In the genomic region with DNA sequence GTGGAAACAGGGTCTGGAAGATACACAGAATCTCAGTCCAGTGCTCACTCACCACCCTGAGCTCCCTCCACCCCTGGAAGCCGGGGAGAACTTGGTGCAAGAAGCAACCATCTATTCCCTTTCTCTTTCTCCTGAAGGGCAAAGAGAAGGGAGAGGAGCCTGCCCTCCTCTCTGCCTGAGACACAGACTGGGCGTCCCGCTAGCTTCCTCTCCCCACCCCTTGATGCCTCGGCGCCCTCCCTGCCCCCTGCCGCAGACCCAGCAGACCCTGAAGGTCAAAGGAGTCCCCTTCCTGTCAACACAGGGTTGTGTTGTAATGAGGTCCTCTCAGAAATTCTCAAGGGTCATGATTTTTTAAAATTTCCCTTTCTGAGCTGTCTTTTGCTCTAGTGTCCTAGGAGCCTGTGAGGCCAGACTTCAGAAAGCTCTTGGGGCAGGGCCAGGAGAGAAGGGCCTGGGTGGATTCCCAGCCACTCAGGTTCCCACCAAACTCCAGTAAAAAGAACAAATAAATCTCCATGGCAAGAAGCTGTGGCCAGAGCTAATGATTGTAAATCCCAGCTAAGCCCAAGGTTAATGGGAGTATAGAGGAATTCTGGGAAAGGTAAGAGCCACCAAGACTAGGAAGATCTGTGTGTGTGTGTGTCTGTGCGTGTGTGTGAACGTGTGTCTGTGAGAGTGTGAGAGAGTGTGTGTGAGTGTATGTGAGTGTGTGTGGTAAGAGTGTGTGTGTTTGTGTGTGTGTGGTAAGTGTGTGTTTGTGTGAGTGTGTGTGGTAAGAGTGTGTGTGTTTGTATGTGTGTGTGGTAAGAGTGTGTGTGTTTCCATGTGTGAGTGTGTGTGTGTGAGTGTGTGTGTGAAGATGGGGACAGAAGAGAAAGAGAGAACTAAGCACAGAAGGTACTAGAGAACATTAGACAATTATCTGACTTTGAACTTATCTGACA, we compare ENCODE assay signal across 10 cellular contexts. TPM values are rescaled to one million over a fixed set of nuclear protein-coding genes. Genes with fewer than 3 reads are reported as not detected.
DNase-seq lines count a peak whose midpoint lies in the region; FAIRE-seq and TF ChIP-seq lines count a peak whose summit lies in the region.
"Had no signal": no experiment of that assay in that cellular context is flagged by ENCODE, and none has a peak within 500 bp of the region (broad histone marks: within the 10 kb centered on the region; RNA-seq: fewer than 3 reads in every experiment).

No MANE protein-coding gene starts in this region.

- H3K27me3 Mint-ChIP-seq in neural progenitor cell (ENCODE audit: insufficient read depth, low read depth) (peaks cover 3% of the 10 kb centered on the region), immature natural killer cell (ENCODE audit: low read depth in 3 of 3) (peaks cover 15 to 26% (median 17%) of the 10 kb centered on the region in 3 donors)

- H4K20me1 ChIP-seq in BLaER1 treated with 17β-estradiol and CSF1 and Interleukin-3, amounts not matched to agents 10 nM and 100 nM = peaks cover 0 to 8% (median 0%) of the 10 kb centered on the region in 11 experiments; a peak in 2 of 22 replicates
- H4K20me1 ChIP-seq in PC-9 (ENCODE audit: insufficient read depth) = no peaks in the 10 kb centered on the region
- H4K20me1 ChIP-seq in fibroblast of lung (ENCODE audit: control insufficient read depth, extremely low read depth, insufficient read depth, low read length) = no peaks in the 10 kb centered on the region
- H4K20me1 ChIP-seq in neural progenitor cell (ENCODE audit: low read depth) = no peaks in the 10 kb centered on the region

- CTCF ChIA-PET in PC-9 (lab: Charles Lee) = interaction anchor here (0.6 to 4.8 kb wide), 6 partner anchors 11 to 438 kb away, joined by 3 to 61 read pairs (median 4); no protein-coding TSS in a partner anchor

- H3K9ac ChIP-seq in BLaER1 treated with 17β-estradiol and CSF1 and Interleukin-3, amounts not matched to agents 10 nM and 100 nM = peak overlapping the region in 10 of 11 experiments; percentile 75 to 92 (median 86); a peak in 21 of 22 replicates
- H3K9ac ChIP-seq in fibroblast of lung (ENCODE audit: insufficient read depth, low read length) (peak overlapping the region; percentile 37), neural progenitor cell (no peak overlapping the region)

- H3K4me1 ChIP-seq in BLaER1 treated with 17β-estradiol and CSF1 and Interleukin-3, amounts not matched to agents 10 nM and 100 nM = peaks cover 32 to 75% (median 54%) of the 10 kb centered on the region in 10 experiments
- H3K4me1 ChIP-seq in PC-9 (replicated peaks; ENCODE audit: insufficient read depth) = peaks cover 61% of the 10 kb centered on the region
- H3K4me1 ChIP-seq in fibroblast of lung (ENCODE audit: control insufficient read depth, extremely low read depth, insufficient read depth, low read length) = peaks cover 14% of the 10 kb centered on the region
- no peaks in the 10 kb centered on the region for H3K4me1 ChIP-seq in neural progenitor cell

- no peaks in the 10 kb centered on the region for H3K27me3 ChIP-seq in BLaER1 treated with 17β-estradiol and CSF1 and Interleukin-3, amounts not matched to agents 10 nM and 100 nM
- H3K27me3 ChIP-seq in PC-9 (ENCODE audit: insufficient read depth, low read depth) (no peaks in the 10 kb centered on the region), fibroblast of lung (ENCODE audit: control insufficient read depth, insufficient read depth, low read length) (no peaks in the 10 kb centered on the region), neural progenitor cell (peaks cover 25% of the 10 kb centered on the region)

- BruUV-seq in PC-9 (replicated peaks; lab: Mats Ljungman, UMichigan) = TSS peak; percentile 81

- no peaks in the 10 kb centered on the region for H3K36me3 Mint-ChIP-seq in neural progenitor cell
- peaks cover 0 to 4% (median 0%) of the 10 kb centered on the region in 3 donors for H3K36me3 Mint-ChIP-seq in immature natural killer cell

- H2AFZ ChIP-seq in PC-9 (no peak overlapping the region), fibroblast of lung (ENCODE audit: low read length) (peak overlapping the region; percentile 40), neural progenitor cell (replicated peaks) (peak overlapping the region; percentile 83)

- peak overlapping the region in 9 of 11 experiments; percentile 60 to 94 (median 91); a peak in 18 of 22 replicates for H3K27ac ChIP-seq in BLaER1 treated with 17β-estradiol and CSF1 and Interleukin-3, amounts not matched to agents 10 nM and 100 nM
- H3K27ac ChIP-seq in PC-9 (peak overlapping the region; percentile 91), fibroblast of lung (ENCODE audit: insufficient read depth, low read length) (peak overlapping the region; percentile 52), neural progenitor cell (no peak overlapping the region)

- no peak overlapping the region for H3K27ac Mint-ChIP-seq in neural progenitor cell
- H3K27ac Mint-ChIP-seq in immature natural killer cell = no peak overlapping the region

- peak overlapping the region; percentile 90 to 100 (median 97) for H3K4me2 ChIP-seq in BLaER1 treated with 17β-estradiol and CSF1 and Interleukin-3, amounts not matched to agents 10 nM and 100 nM
- H3K4me2 ChIP-seq in PC-9 (peak overlapping the region; percentile 93), fibroblast of lung (ENCODE audit: extremely low read depth, insufficient read depth, low read length) (peak overlapping the region; percentile 91), neural progenitor cell (peak overlapping the region; percentile 88)

- no peaks in the 10 kb centered on the region for H3K9me2 ChIP-seq in PC-9 (ENCODE audit: insufficient read depth)

- H3K79me2 ChIP-seq in PC-9 (ENCODE audit: low read depth) = peaks cover 38% of the 10 kb centered on the region
- no peaks in the 10 kb centered on the region for H3K79me2 ChIP-seq in fibroblast of lung (ENCODE audit: control insufficient read depth, insufficient read depth, low read length)
- no peaks in the 10 kb centered on the region for H3K79me2 ChIP-seq in neural progenitor cell (ENCODE audit: low read depth)

- peaks cover 47% of the 10 kb centered on the region for H3F3A ChIP-seq in PC-9 (ENCODE audit: insufficient read depth, low read depth)
- H3F3A ChIP-seq in neural progenitor cell (ENCODE audit: low read depth) = peaks cover 4% of the 10 kb centered on the region

- peaks cover 20% of the 10 kb centered on the region for H3K4me1 Mint-ChIP-seq in neural progenitor cell
- peaks cover 0 to 4% of the 10 kb centered on the region in 2 donors for H3K4me1 Mint-ChIP-seq in immature natural killer cell

- peaks cover 0 to 14% (median 0%) of the 10 kb centered on the region in 11 experiments; a peak in 2 of 22 replicates for H3K36me3 ChIP-seq in BLaER1 treated with 17β-estradiol and CSF1 and Interleukin-3, amounts not matched to agents 10 nM and 100 nM
- H3K36me3 ChIP-seq in PC-9 (ENCODE audit: low read depth) (no peaks in the 10 kb centered on the region), fibroblast of lung (ENCODE audit: control insufficient read depth, insufficient read depth, low read length) (no peaks in the 10 kb centered on the region), neural progenitor cell (no peaks in the 10 kb centered on the region)

- intact Hi-C loops in PC-9 (cut with micrococcal nuclease; ENCODE audit: unreplicated experiment) = loop anchor here (1.0 to 5.0 kb wide), 4 partner anchors 11 to 741 kb away; no protein-coding TSS in a partner anchor

- peak overlapping the region; percentile 53 to 76 (median 72) for H3K4me3 ChIP-seq in BLaER1 treated with 17β-estradiol and CSF1 and Interleukin-3, amounts not matched to agents 10 nM and 100 nM
- H3K4me3 ChIP-seq in PC-9 (peak overlapping the region; percentile 97), fibroblast of lung (replicated peaks in 1 of 4; ENCODE audit: control extremely low read depth in 1 of 4, insufficient read depth in 1 of 4, low read depth in 3 of 4, low read length in 4 of 4) (peak overlapping the region in 2 of 4 experiments; percentile 13 to 60), neural progenitor cell (no peak overlapping the region)

- POLR2A ChIA-PET in PC-9 (lab: Charles Lee; ENCODE audit: unreplicated experiment) = interaction anchor here (0.5 to 1.5 kb wide), 12 partner anchors 11 to 731 kb away, joined by 3 to 16 read pairs (median 3); a partner anchor contains a TSS

- H3K9me3 ChIP-seq in BLaER1 treated with 17β-estradiol and CSF1 and Interleukin-3, amounts not matched to agents 10 nM and 100 nM (replicated peaks in 1 of 11) = no peaks in the 10 kb centered on the region
- H3K9me3 ChIP-seq in PC-9 (ENCODE audit: insufficient read depth, low read depth) (no peaks in the 10 kb centered on the region), fibroblast of lung (ENCODE audit: control insufficient read depth, insufficient read depth, low read depth, low read length) (no peaks in the 10 kb centered on the region), neural progenitor cell (ENCODE audit: low read depth) (no peaks in the 10 kb centered on the region)

- H3K9me3 Mint-ChIP-seq in neural progenitor cell (no peaks in the 10 kb centered on the region), immature natural killer cell (no peaks in the 10 kb centered on the region)

- FAIRE-seq in frontal cortex (lab: Jason Lieb, UNC) = no peak

- DNase-seq in PC-9 = no peak
- peak in 1 of 2 donors; percentile 53 for DNase-seq in fibroblast of lung (ENCODE audit: low read depth in 2 of 2)
- no peak for DNase-seq in neural progenitor cell (ENCODE audit: low spot score)
- DNase-seq in frontal cortex (ENCODE audit: low spot score in 2 of 2) = no peak
- no peak for DNase-seq in dermis blood vessel endothelial cell
- no peak for DNase-seq in immature natural killer cell
- DNase-seq in AG08396 (ENCODE audit: low spot score) = no peak
- DNase-seq: activated T-cell treated with anti-CD3 and anti-CD28 coated beads, Interleukin-2, amount 50 U/mL, for 1 hour had no signal

- TF ChIP-seq CTCF in PC-9 (conservative IDR thresholded peaks at IDR 0.05) = no peak
- TF ChIP-seq CTCF in fibroblast of lung (conservative IDR thresholded peaks at IDR 0.05 in 1 of 2, IDR thresholded peaks at IDR 0.05 in 1 of 2; ENCODE audit: low read depth in 1 of 2, low read length in 2 of 2) = no peak
- TF ChIP-seq CTCF in neural progenitor cell (IDR thresholded peaks at IDR 0.05) = no peak

- H3K4me3 Mint-ChIP-seq in neural progenitor cell (peak overlapping the region; percentile 67), immature natural killer cell (no peak overlapping the region)

RNA-seq across cellular contexts. Expression of a gene that starts 1.0 kb away (rescaled TPM):
- 41.1 and 58.8 TPM in 2 replicates for total RNA-seq in PC-9 (2021)
- total RNA-seq in fibroblast of lung = 0.51 and 0.66 TPM in 2 replicates
- 0.51 and 4.9 TPM in 2 replicates for polyA plus RNA-seq in fibroblast of lung
- 0.62 and 6.6 TPM in 2 replicates for polyA plus RNA-seq in fibroblast of lung (2012)
- 0.56 and 8.0 TPM in 2 replicates for polyA minus RNA-seq in fibroblast of lung (ENCODE audit: low replicate concordance)
- not detected in 2 replicates for total RNA-seq in neural progenitor cell (ENCODE audit: low replicate concordance)
- under 0.01 TPM for total RNA-seq in frontal cortex
- 0.09 and 0.17 TPM in 2 replicates for total RNA-seq in dermis blood vessel endothelial cell
- polyA plus RNA-seq in immature natural killer cell = not detected

RNA-seq across cellular contexts. Expression of a gene that starts 22.5 kb away (rescaled TPM):
- total RNA-seq in PC-9 (2021) = 113 and 136 TPM in 2 replicates
- total RNA-seq in fibroblast of lung = 63.2 and 73.2 TPM in 2 replicates
- 50.9 and 53.5 TPM in 2 replicates for polyA plus RNA-seq in fibroblast of lung
- 31.9 and 33.9 TPM in 2 replicates for polyA plus RNA-seq in fibroblast of lung (2012)
- 22.1 and 49.4 TPM in 2 replicates for polyA minus RNA-seq in fibroblast of lung (ENCODE audit: low replicate concordance)
- total RNA-seq in neural progenitor cell (ENCODE audit: low replicate concordance) = 44.4 and 51.8 TPM in 2 replicates
- 39.9 TPM for total RNA-seq in frontal cortex
- total RNA-seq in dermis blood vessel endothelial cell = 39.6 and 55.6 TPM in 2 replicates
- 10 to 100 TPM; 37.9 to 61.4 (median 55.1) TPM for polyA plus RNA-seq in immature natural killer cell

RNA-seq across cellular contexts. Expression of a gene that starts 59.1 kb away (rescaled TPM):
- total RNA-seq in PC-9 (2021) (not detected in 2 replicates), fibroblast of lung (not detected in 2 replicates), neural progenitor cell (ENCODE audit: low replicate concordance) (0.26 and 1.3 TPM in 2 replicates), frontal cortex (131 TPM), dermis blood vessel endothelial cell (not detected in 2 replicates)
- polyA plus RNA-seq in fibroblast of lung (not detected in 2 replicates), immature natural killer cell (not detected)
- polyA plus RNA-seq in fibroblast of lung (2012) = not detected in 2 replicates
- polyA minus RNA-seq in fibroblast of lung (ENCODE audit: low replicate concordance) = not detected in 2 replicates
- total RNA-seq: HT-29 had no signal

Comparison
In these comparisons a context has a peak if more than half of its experiments do, and no peak if none do; other contexts are left out.
1. RNA of a gene that starts 1.0 kb away (total RNA-seq): 41.1 to 58.8 TPM in PC-9; 0.51 to 0.66 TPM in fibroblast of lung, 0.09 to 0.17 TPM in dermis blood vessel endothelial cell, not detected in neural progenitor cell and under 0.01 TPM in frontal cortex (single experiment); every median in the first group is over 10 times any median in the second.
2. RNA of a gene that starts 59.1 kb away (total RNA-seq): 131 TPM in frontal cortex (single experiment); 0.26 to 1.3 TPM in neural progenitor cell, not detected in PC-9, not detected in fibroblast of lung and not detected in dermis blood vessel endothelial cell; every median in the first group is over 10 times any median in the second.
3. Peak in every context shown above with its lines, with median percentiles within 50 percentile points of each other: H3K4me2 ChIP-seq.